Comparison of ENCODE assay signal across 1 cellular context in genomic region chr11:65041206-65042035, GRCh38.
TF ChIP-seq lines count a peak whose summit lies in the region.

SAC3D1 (plus strand) TSS chr11:65041210; CDS start chr11:65041293, 83 bp downstream.

TF ChIP-seq in HepG2, 621 proteins besides CTCF, POLR2A, EP300 and RAD21 (continued from another document and continues in another):
- TF ChIP-seq, protein P1, sequence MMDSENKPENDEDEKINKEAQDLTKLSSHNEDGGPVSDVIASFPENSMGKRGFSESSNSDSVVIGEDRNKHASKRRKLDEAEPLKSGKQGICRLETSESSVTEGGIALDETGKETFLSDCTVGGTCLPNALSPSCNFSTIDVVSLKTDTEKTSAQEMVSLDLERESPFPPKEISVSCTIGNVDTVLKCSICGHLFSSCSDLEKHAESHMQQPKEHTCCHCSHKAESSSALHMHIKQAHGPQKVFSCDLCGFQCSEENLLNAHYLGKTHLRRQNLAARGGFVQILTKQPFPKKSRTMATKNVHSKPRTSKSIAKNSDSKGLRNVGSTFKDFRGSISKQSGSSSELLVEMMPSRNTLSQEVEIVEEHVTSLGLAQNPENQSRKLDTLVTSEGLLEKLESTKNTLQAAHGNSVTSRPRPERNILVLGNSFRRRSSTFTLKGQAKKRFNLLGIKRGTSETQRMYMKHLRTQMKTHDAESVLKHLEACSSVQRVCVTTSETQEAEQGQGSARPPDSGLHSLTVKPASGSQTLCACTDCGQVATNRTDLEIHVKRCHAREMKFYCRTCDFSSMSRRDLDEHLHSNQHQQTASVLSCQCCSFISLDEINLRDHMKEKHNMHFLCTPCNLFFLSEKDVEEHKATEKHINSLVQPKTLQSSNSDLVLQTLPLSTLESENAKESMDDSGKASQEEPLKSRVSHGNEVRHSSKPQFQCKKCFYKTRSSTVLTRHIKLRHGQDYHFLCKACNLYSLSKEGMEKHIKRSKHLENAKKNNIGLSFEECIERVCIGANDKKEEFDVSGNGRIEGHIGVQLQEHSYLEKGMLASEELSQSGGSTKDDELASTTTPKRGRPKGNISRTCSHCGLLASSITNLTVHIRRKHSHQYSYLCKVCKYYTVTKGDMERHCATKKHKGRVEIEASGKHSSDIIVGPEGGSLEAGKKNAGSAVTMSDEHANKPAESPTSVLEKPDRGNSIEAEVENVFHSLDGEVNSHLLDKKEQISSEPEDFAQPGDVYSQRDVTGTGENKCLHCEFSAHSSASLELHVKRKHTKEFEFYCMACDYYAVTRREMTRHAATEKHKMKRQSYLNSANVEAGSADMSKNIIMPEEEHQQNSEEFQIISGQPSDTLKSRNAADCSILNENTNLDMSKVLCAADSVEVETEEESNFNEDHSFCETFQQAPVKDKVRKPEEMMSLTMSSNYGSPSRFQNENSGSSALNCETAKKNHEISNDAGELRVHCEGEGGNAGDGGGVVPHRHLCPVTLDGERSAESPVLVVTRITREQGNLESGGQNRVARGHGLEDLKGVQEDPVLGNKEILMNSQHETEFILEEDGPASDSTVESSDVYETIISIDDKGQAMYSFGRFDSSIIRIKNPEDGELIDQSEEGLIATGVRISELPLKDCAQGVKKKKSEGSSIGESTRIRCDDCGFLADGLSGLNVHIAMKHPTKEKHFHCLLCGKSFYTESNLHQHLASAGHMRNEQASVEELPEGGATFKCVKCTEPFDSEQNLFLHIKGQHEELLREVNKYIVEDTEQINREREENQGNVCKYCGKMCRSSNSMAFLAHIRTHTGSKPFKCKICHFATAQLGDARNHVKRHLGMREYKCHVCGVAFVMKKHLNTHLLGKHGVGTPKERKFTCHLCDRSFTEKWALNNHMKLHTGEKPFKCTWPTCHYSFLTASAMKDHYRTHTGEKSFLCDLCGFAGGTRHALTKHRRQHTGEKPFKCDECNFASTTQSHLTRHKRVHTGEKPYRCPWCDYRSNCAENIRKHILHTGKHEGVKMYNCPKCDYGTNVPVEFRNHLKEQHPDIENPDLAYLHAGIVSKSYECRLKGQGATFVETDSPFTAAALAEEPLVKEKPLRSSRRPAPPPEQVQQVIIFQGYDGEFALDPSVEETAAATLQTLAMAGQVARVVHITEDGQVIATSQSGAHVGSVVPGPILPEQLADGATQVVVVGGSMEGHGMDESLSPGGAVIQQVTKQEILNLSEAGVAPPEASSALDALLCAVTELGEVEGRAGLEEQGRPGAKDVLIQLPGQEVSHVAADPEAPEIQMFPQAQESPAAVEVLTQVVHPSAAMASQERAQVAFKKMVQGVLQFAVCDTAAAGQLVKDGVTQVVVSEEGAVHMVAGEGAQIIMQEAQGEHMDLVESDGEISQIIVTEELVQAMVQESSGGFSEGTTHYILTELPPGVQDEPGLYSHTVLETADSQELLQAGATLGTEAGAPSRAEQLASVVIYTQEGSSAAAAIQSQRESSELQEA (CRISPR knock-in tag; IDR thresholded peaks at IDR 0.05; ENCODE audit: not compliant biosample characterization): no peak
- TF ChIP-seq ZNF264 (CRISPR knock-in tag; IDR thresholded peaks at IDR 0.05) (no peak), NR2F1 (CRISPR knock-in tag; IDR thresholded peaks at IDR 0.05) (no peak), TOE1 (CRISPR knock-in tag; IDR thresholded peaks at IDR 0.05) (no peak), EED (CRISPR knock-in tag; IDR thresholded peaks at IDR 0.05) (no peak), ZNF775 (CRISPR knock-in tag; IDR thresholded peaks at IDR 0.05; ENCODE audit: borderline replicate concordance) (no peak), ZNF768 (CRISPR knock-in tag; IDR thresholded peaks at IDR 0.05) (peak; percentile 68; the same call in 1 of the 2 replicates), NONO (IDR thresholded peaks at IDR 0.05) (no peak), NONO (CRISPR knock-in tag; conservative IDR thresholded peaks at IDR 0.05) (peak; percentile 67), NFE2 (CRISPR knock-in tag; IDR thresholded peaks at IDR 0.05) (no peak), ZNF256 (CRISPR knock-in tag; conservative IDR thresholded peaks at IDR 0.05) (no peak), NCOR1 (IDR thresholded peaks at IDR 0.05; ENCODE audit: borderline replicate concordance, low read length) (no peak), ZNF746 (CRISPR knock-in tag; IDR thresholded peaks at IDR 0.05) (no peak; the same call in 1 of the 2 replicates), RARG (CRISPR knock-in tag; IDR thresholded peaks at IDR 0.05; ENCODE audit: low read depth) (no peak), ZNF292 (CRISPR knock-in tag; IDR thresholded peaks at IDR 0.05; ENCODE audit: borderline replicate concordance, low read depth) (no peak), ZNF335 (CRISPR knock-in tag; IDR thresholded peaks at IDR 0.05) (no peak), ZNF331 (CRISPR knock-in tag; IDR thresholded peaks at IDR 0.05) (no peak), LBX2 (CRISPR knock-in tag; IDR thresholded peaks at IDR 0.05; ENCODE audit: borderline replicate concordance) (peak; percentile 66; the same call in 1 of the 2 replicates), ELF3 (CRISPR knock-in tag; IDR thresholded peaks at IDR 0.05) (no peak), CENPT (CRISPR knock-in tag; IDR thresholded peaks at IDR 0.05; ENCODE audit: low read depth) (no peak), FOXK2 (IDR thresholded peaks at IDR 0.05) (no peak), KDM5A (IDR thresholded peaks at IDR 0.05; ENCODE audit: borderline replicate concordance, low read length) (no peak; the same call in 1 of the 2 replicates), ZNF597 (CRISPR knock-in tag; IDR thresholded peaks at IDR 0.05) (no peak), LCORL (IDR thresholded peaks at IDR 0.05) (no peak), LCORL (CRISPR knock-in tag; IDR thresholded peaks at IDR 0.05) (no peak), ZFP82 (CRISPR knock-in tag; IDR thresholded peaks at IDR 0.05; ENCODE audit: borderline replicate concordance) (peak; percentile 83; the same call in 1 of the 2 replicates), ZZZ3 (CRISPR knock-in tag; IDR thresholded peaks at IDR 0.05; ENCODE audit: borderline replicate concordance) (no peak), ZNF737 (CRISPR knock-in tag; IDR thresholded peaks at IDR 0.05; ENCODE audit: borderline replicate concordance) (no peak), DDIT3 (CRISPR knock-in tag; IDR thresholded peaks at IDR 0.05) (no peak), SIX4 (CRISPR knock-in tag; IDR thresholded peaks at IDR 0.05) (no peak), CCAR2 (optimal IDR thresholded peaks at IDR 0.05; ENCODE audit: low read depth, low read length) (no peak), FOXK1 (CRISPR knock-in tag; IDR thresholded peaks at IDR 0.05; ENCODE audit: borderline replicate concordance, low read depth) (no peak), SMARCC2 (IDR thresholded peaks at IDR 0.05) (no peak), ZNF567 (CRISPR knock-in tag; IDR thresholded peaks at IDR 0.05; ENCODE audit: borderline replicate concordance) (no peak), CHD4 (IDR thresholded peaks at IDR 0.05; ENCODE audit: borderline replicate concordance, low read length) (no peak), PREB (CRISPR knock-in tag; IDR thresholded peaks at IDR 0.05) (no peak), SP2 (CRISPR knock-in tag; IDR thresholded peaks at IDR 0.05) (no peak), ZNF670 (CRISPR knock-in tag; IDR thresholded peaks at IDR 0.05; ENCODE audit: borderline replicate concordance) (no peak), SYNCRIP (IDR thresholded peaks at IDR 0.05; ENCODE audit: insufficient read depth, low read depth, low read length) (no peak), ZNF530 (CRISPR knock-in tag; IDR thresholded peaks at IDR 0.05; ENCODE audit: low read depth) (no peak), ZNF556 (CRISPR knock-in tag; IDR thresholded peaks at IDR 0.05; ENCODE audit: borderline replicate concordance) (0 out of 2 replicates have a peak, but pooled peaks have one; percentile 28), ZNF354B (CRISPR knock-in tag; IDR thresholded peaks at IDR 0.05) (peak; percentile 92; the same call in 1 of the 2 replicates)
- TF ChIP-seq, protein P2, sequence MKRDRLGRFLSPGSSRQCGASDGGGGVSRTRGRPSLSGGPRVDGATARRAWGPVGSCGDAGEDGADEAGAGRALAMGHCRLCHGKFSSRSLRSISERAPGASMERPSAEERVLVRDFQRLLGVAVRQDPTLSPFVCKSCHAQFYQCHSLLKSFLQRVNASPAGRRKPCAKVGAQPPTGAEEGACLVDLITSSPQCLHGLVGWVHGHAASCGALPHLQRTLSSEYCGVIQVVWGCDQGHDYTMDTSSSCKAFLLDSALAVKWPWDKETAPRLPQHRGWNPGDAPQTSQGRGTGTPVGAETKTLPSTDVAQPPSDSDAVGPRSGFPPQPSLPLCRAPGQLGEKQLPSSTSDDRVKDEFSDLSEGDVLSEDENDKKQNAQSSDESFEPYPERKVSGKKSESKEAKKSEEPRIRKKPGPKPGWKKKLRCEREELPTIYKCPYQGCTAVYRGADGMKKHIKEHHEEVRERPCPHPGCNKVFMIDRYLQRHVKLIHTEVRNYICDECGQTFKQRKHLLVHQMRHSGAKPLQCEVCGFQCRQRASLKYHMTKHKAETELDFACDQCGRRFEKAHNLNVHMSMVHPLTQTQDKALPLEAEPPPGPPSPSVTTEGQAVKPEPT (CRISPR knock-in tag; IDR thresholded peaks at IDR 0.05; ENCODE audit: low read depth): no peak; the same call in 1 of the 2 replicates
- TF ChIP-seq, protein P3, sequence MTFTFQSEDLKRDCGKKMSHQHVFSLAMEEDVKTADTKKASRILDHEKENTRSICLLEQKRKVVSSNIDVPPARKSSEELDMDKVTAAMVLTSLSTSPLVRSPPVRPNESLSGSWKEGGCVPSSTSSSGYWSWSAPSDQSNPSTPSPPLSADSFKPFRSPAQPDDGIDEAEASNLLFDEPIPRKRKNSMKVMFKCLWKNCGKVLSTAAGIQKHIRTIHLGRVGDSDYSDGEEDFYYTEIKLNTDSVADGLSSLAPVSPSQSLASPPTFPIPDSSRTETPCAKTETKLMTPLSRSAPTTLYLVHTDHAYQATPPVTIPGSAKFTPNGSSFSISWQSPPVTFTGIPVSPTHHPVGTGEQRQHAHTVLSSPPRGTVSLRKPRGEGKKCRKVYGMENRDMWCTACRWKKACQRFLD (CRISPR knock-in tag; IDR thresholded peaks at IDR 0.05; ENCODE audit: borderline replicate concordance): 0 out of 2 replicates have a peak, but pooled peaks have one; percentile 14
- TF ChIP-seq, protein P4, sequence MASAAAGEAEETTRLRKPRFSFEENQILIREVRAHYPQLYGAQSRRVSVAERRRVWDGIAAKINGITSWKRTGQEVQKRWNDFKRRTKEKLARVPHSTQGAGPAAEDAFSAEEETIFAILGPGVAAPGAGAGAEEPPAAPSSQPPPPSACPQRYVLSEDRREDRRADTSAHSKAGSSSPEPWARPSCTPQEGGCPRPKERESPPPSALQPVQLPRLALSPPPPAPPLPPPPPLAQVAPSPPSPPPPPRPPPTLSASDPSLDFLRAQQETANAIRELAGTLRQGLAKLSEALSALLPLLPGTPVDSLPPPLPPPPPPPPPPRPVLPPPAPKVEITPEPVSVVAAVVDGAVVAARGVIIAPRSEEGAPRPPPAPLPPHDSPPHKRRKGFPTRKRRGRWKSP (CRISPR knock-in tag; IDR thresholded peaks at IDR 0.05): peak; percentile 82
- TF ChIP-seq, protein P5, sequence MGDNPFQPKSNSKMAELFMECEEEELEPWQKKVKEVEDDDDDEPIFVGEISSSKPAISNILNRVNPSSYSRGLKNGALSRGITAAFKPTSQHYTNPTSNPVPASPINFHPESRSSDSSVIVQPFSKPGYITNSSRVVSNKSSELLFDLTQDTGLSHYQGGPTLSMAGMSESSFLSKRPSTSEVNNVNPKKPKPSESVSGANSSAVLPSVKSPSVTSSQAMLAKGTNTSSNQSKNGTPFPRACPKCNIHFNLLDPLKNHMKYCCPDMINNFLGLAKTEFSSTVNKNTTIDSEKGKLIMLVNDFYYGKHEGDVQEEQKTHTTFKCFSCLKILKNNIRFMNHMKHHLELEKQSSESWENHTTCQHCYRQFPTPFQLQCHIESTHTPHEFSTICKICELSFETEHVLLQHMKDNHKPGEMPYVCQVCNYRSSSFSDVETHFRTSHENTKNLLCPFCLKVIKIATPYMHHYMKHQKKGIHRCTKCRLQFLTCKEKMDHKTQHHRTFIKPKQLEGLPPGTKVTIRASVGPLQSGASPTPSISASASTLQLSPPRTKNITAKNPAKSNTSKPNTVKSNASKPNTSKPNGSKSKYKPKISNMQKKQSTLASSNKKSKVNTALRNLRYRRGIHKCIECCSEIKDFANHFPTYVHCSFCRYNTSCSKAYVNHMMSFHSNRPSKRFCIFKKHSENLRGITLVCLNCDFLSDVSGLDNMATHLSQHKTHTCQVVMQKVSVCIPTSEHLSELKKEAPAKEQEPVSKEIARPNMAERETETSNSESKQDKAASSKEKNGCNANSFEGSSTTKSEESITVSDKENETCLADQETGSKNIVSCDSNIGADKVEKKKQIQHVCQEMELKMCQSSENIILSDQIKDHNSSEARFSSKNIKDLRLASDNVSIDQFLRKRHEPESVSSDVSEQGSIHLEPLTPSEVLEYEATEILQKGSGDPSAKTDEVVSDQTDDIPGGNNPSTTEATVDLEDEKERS (CRISPR knock-in tag; IDR thresholded peaks at IDR 0.05): no peak
- TF ChIP-seq, protein P6, sequence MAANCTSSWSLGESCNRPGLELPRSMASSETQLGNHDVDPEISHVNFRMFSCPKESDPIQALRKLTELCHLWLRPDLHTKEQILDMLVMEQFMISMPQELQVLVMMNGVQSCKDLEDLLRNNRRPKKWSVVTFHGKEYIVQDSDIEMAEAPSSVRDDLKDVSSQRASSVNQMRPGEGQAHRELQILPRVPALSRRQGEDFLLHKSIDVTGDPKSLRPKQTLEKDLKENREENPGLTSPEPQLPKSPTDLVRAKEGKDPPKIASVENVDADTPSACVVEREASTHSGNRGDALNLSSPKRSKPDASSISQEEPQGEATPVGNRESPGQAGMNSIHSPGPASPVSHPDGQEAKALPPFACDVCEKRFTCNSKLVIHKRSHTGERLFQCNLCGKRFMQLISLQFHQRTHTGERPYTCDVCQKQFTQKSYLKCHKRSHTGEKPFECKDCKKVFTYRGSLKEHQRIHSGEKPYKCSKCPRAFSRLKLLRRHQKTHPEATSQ (CRISPR knock-in tag; IDR thresholded peaks at IDR 0.05; ENCODE audit: borderline replicate concordance): peak; percentile 64; the same call in 1 of the 2 replicates
